Comparison of ENCODE assay signal across 7 cellular contexts in genomic region chr16:29230006-29230668, GRCh38.
DNase-seq lines count a peak whose midpoint lies in the region; ATAC-seq and TF ChIP-seq lines count a peak whose summit lies in the region.
"Not testable (repeated sequence)": the region's sequence is repeated elsewhere in the genome, so short reads cannot be mapped to it uniquely, and the experiment has no call there.

No MANE protein-coding gene starts in this region.

- H3K9me3 Mint-ChIP-seq in WTC11: peaks cover 12% of the 10 kb centered on the region
- H3K9me3 Mint-ChIP-seq in neural progenitor cell: not testable (repeated sequence)

- DNase-seq in H7 (peak; percentile 56), esophagus muscularis mucosa (ENCODE audit: extremely low spot score) (peak; percentile 62), ureter (ENCODE audit: low spot score) (peak; percentile 43)
- DNase-seq in WTC11 (ENCODE audit: low spot score); right lobe of liver; neural progenitor cell (ENCODE audit: low spot score): not testable (repeated sequence)

- not testable (repeated sequence) for H3K4me3 ChIP-seq in H7 (ENCODE audit: insufficient read depth, low read depth, low read length); esophagus muscularis mucosa; right lobe of liver; neural progenitor cell; skeletal muscle satellite cell (ENCODE audit: low read length)

- H3K4me1 ChIP-seq in esophagus muscularis mucosa (peaks cover 0 to 28% (median 20%) of the 10 kb centered on the region in 4 donors), right lobe of liver (peaks cover 0 to 13% (median 6%) of the 10 kb centered on the region in 4 donors), skeletal muscle satellite cell (ENCODE audit: control insufficient read depth, insufficient read depth, low read length) (peaks cover 13% of the 10 kb centered on the region)
- not testable (repeated sequence) for H3K4me1 ChIP-seq in neural progenitor cell

- H3K4me3 Mint-ChIP-seq in WTC11, neural progenitor cell: not testable (repeated sequence)

- CTCF ChIA-PET in WTC11 (lab: Charles Lee): interaction anchor here (0.8 kb wide), 2 partner anchors 86 to 115 kb away, joined by 3 read pairs; no protein-coding TSS in a partner anchor

- not testable (repeated sequence) for H3K9me3 ChIP-seq in esophagus muscularis mucosa; right lobe of liver; neural progenitor cell (ENCODE audit: low read depth); skeletal muscle satellite cell (replicated peaks; ENCODE audit: low read length)

- H3K27ac Mint-ChIP-seq in WTC11, neural progenitor cell: not testable (repeated sequence)

- TF ChIP-seq POLR2A in esophagus muscularis mucosa (IDR thresholded peaks at IDR 0.05; ENCODE audit: low read depth); right lobe of liver (IDR thresholded peaks at IDR 0.05): not testable (repeated sequence)

- not testable (repeated sequence) for TF ChIP-seq CTCF in WTC11 (IDR thresholded peaks at IDR 0.05); esophagus muscularis mucosa (IDR thresholded peaks at IDR 0.05); right lobe of liver (IDR thresholded peaks at IDR 0.05); neural progenitor cell (IDR thresholded peaks at IDR 0.05)

- H3K27ac ChIP-seq in esophagus muscularis mucosa (replicated peaks in 1 of 4); neural progenitor cell: not testable (repeated sequence)
- H3K27ac ChIP-seq in right lobe of liver: peak overlapping the region; percentile 72 to 94 (median 92)

- H3K4me1 Mint-ChIP-seq in WTC11: not testable (repeated sequence)
- H3K4me1 Mint-ChIP-seq in neural progenitor cell: peaks cover 22% of the 10 kb centered on the region

- H3K4me2 ChIP-seq in neural progenitor cell (peak overlapping the region; percentile 38), skeletal muscle satellite cell (ENCODE audit: low read length) (peak overlapping the region; percentile 76)

- H2AFZ ChIP-seq in neural progenitor cell (replicated peaks): not testable (repeated sequence)

- not testable (repeated sequence) for H3K27me3 Mint-ChIP-seq in WTC11 (ENCODE audit: low read depth); neural progenitor cell (ENCODE audit: insufficient read depth, low read depth)

- POLR2A ChIA-PET in WTC11 (lab: Charles Lee): not testable (repeated sequence)

- WGBS in esophagus muscularis mucosa: 95% methylated on average over 19 of the region's 21 CpGs
- 99% methylated on average over 10 of the region's 21 CpGs for WGBS in right lobe of liver (ENCODE audit: insufficient coverage, low coverage, low lambda C conversion rate, missing lambda C conversion rate)

- not testable (repeated sequence) for H3K27me3 ChIP-seq in H7 (ENCODE audit: control insufficient read depth, insufficient read depth, low read length); esophagus muscularis mucosa; right lobe of liver; neural progenitor cell; skeletal muscle satellite cell (ENCODE audit: control insufficient read depth, insufficient read depth, low read length)

- not testable (repeated sequence) for H3K79me2 ChIP-seq in neural progenitor cell (ENCODE audit: low read depth)

- not testable (repeated sequence) for H4K20me1 ChIP-seq in neural progenitor cell (ENCODE audit: low read depth)

- not testable (repeated sequence) for H3F3A ChIP-seq in neural progenitor cell (ENCODE audit: low read depth)

- not testable (repeated sequence) for H3K9ac ChIP-seq in neural progenitor cell; skeletal muscle satellite cell (ENCODE audit: low read depth, low read length)

- ATAC-seq in WTC11: peak; percentile 17; the same call in 1 of the 2 replicates
- not testable (repeated sequence) for ATAC-seq in right lobe of liver

- not testable (repeated sequence) for H3K36me3 Mint-ChIP-seq in WTC11, neural progenitor cell

- intact Hi-C loops in esophagus muscularis mucosa (cut with DNase I); right lobe of liver (cut with DNase I): not testable (repeated sequence)

- TF ChIP-seq EP300 in esophagus muscularis mucosa (IDR thresholded peaks at IDR 0.05): not testable (repeated sequence)

- H3K36me3 ChIP-seq in H7 (replicated peaks; ENCODE audit: control insufficient read depth, insufficient read depth, low read length); esophagus muscularis mucosa; right lobe of liver; neural progenitor cell; skeletal muscle satellite cell (ENCODE audit: insufficient read depth, low read length): not testable (repeated sequence)
